In genomic region chr16:58299757-58300349, GRCh38 we compare ENCODE assay signal across 8 cellular contexts. TPM values are rescaled to one million over a fixed set of nuclear protein-coding genes. Genes with fewer than 3 reads are reported as not detected.
DNase-seq lines count a peak whose midpoint lies in the region; ATAC-seq and TF ChIP-seq lines count a peak whose summit lies in the region.

No MANE protein-coding gene starts in this region.

- H3K36me3 ChIP-seq in right atrium auricular region (no peaks in the 10 kb centered on the region), OCI-LY3 (replicated peaks; ENCODE audit: low read depth, low read length) (no peaks in the 10 kb centered on the region), transverse colon (no peaks in the 10 kb centered on the region)

- WGBS in transverse colon (ENCODE audit: low coverage in 1 of 2), 2 donors, result 58 to 79% methylated on average over 2 to 3 of the region's 3 CpGs

- in situ Hi-C loops in transverse colon (cut with MboI; ENCODE audit: low pct_ligation_motif_present in 1 of 4, low pct_unique_long_range_greater_than_20kb in 1 of 4, low sequenced_read_pairs in 3 of 4), result loop anchor here in 1 of 4 donors (25.0 kb wide), 1 partner anchor 288 kb away; the partner anchor contains the start of genes USB1 and ZNF319

- DNase-seq in left ventricle myocardium superior, result no peak
- no peak for DNase-seq in right atrium auricular region (ENCODE audit: low spot score)
- peak; percentile 21 for DNase-seq in epithelial cell of esophagus (ENCODE audit: low read depth)
- peak; percentile 22 for DNase-seq in transverse colon
- DNase-seq in NCI-H2227 treated with DMSO at 0.1 percent for 48 hours (lab: John Stamatoyannopoulos, UW), result no peak

- no peak overlapping the region for H2AFZ ChIP-seq in OCI-LY3 (ENCODE audit: low read depth, low read length)

- TF ChIP-seq POLR2A in transverse colon (IDR thresholded peaks at IDR 0.05), result no peak

- ATAC-seq in left ventricle myocardium superior (peak; percentile 38), HG03354 (IDR thresholded peaks at IDR 0.05; ENCODE audit: poor library complexity, severe bottlenecking, unreplicated experiment) (no peak), GM21737 (IDR thresholded peaks at IDR 0.05; ENCODE audit: unreplicated experiment) (no peak)

- H4K20me1 ChIP-seq in OCI-LY3 (ENCODE audit: insufficient read depth, low read length), result no peaks in the 10 kb centered on the region

- H3K4me1 ChIP-seq in right atrium auricular region, result no peaks in the 10 kb centered on the region
- peaks cover 5% of the 10 kb centered on the region for H3K4me1 ChIP-seq in OCI-LY3 (ENCODE audit: low read length)
- H3K4me1 ChIP-seq in transverse colon, result no peaks in the 10 kb centered on the region

- no peak overlapping the region for H3K4me2 ChIP-seq in OCI-LY3 (ENCODE audit: low read length)

- no peak overlapping the region for H3K4me3 ChIP-seq in right atrium auricular region
- no peak overlapping the region for H3K4me3 ChIP-seq in OCI-LY3 (ENCODE audit: low read length)
- H3K4me3 ChIP-seq in epithelial cell of esophagus (ENCODE audit: low read length), result no peak overlapping the region
- H3K4me3 ChIP-seq in transverse colon, result no peak overlapping the region

- H3K27ac ChIP-seq in right atrium auricular region (no peak overlapping the region), OCI-LY3 (ENCODE audit: low read length) (no peak overlapping the region), transverse colon (no peak overlapping the region)

- H3K9me3 ChIP-seq in right atrium auricular region, result peaks cover 0 to 18% of the 10 kb centered on the region in 2 donors
- H3K9me3 ChIP-seq in OCI-LY3 (ENCODE audit: insufficient read depth, low read length), result peaks cover 8% of the 10 kb centered on the region
- peaks cover 7 to 10% of the 10 kb centered on the region in 2 donors for H3K9me3 ChIP-seq in transverse colon

- no peak overlapping the region for H3K9ac ChIP-seq in OCI-LY3 (ENCODE audit: low read length)

- intact Hi-C loops in left ventricle myocardium superior (cut with micrococcal nuclease), result no loop called here
- intact Hi-C loops in transverse colon (cut with DNase I; ENCODE audit: low total_unique reads), result no loop called here

- H3K27me3 ChIP-seq in right atrium auricular region (no peaks in the 10 kb centered on the region), OCI-LY3 (ENCODE audit: low read depth, low read length) (no peaks in the 10 kb centered on the region), transverse colon (no peaks in the 10 kb centered on the region)

- TF ChIP-seq CTCF in right atrium auricular region (IDR thresholded peaks at IDR 0.05), result peak in 1 of 2 donors; percentile 54
- peak; percentile 62 for TF ChIP-seq CTCF in OCI-LY3 (IDR thresholded peaks at IDR 0.05; ENCODE audit: low read depth, low read length)
- TF ChIP-seq CTCF in epithelial cell of esophagus (IDR thresholded peaks at IDR 0.05; ENCODE audit: insufficient read depth, low read depth, low read length, missing control alignments), result peak; percentile 49
- peak; percentile 23 to 53 (median 40) for TF ChIP-seq CTCF in transverse colon (IDR thresholded peaks at IDR 0.05)

- TF ChIP-seq EP300 in transverse colon (IDR thresholded peaks at IDR 0.05; ENCODE audit: low read depth), result no peak

- H3K79me2 ChIP-seq in OCI-LY3 (ENCODE audit: low read length), result no peaks in the 10 kb centered on the region

RNA-seq across cellular contexts. Expression of gene PRSS54, which starts 5.0 kb away (rescaled TPM):
- total RNA-seq in left ventricle myocardium superior (not detected), right atrium auricular region (not detected), transverse colon (not detected)

Comparison
In these comparisons a context has a peak if more than half of its experiments do, and no peak if none do; other contexts are left out.
1. DNase-seq: peak in epithelial cell of esophagus (single experiment) and transverse colon (single experiment); none in left ventricle myocardium superior (single experiment), right atrium auricular region (single experiment) and NCI-H2227 treated with DMSO at 0.1 percent for 48 hours (single experiment).